In the genomic region with DNA sequence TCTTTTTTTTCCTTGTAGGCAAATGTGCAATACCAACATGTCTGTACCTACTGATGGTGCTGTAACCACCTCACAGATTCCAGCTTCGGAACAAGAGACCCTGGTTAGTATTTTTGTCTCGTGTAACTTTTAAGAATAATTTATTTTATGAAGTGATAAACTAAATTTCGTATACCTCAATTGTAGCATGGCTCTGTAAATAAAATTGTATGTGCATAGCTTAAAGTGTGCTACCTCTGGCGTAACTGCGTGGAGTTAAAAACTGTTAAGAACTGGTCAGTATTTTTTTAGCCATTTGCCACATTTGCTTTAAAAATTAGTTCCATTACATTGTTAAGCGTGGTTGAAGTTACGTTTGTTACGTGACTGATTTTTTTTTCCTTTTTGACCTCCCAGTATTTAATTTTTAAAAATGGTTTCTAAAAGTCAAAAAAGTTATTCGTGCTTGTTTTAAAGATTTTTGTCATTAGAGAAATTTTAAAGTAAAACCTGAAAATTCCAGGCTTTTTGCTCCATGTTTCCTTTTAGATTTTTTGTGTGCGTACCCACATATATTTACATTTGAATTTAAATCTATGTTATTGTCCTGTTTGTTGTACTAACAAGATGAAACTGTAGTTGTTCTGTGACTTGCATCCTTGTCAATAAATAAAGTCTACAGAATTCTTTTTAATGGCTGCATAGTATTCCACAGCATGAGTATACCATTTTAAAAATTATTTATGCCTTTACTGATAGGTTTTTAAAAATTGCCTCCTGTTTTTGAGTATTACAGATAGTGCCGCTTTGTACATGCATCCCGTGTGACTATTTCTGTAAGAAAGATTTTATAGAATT, we compare ENCODE assay signal across 8 cellular contexts. TPM values are rescaled to one million over a fixed set of nuclear protein-coding genes. Genes with fewer than 3 reads are reported as not detected.
DNase-seq lines count a peak whose midpoint lies in the region; ATAC-seq lines count a peak whose summit lies in the region.

No MANE protein-coding gene starts in this region.

- no peak for ATAC-seq in GM19455 (IDR thresholded peaks at IDR 0.05; ENCODE audit: unreplicated experiment)
- no peak for ATAC-seq in HG03045 (IDR thresholded peaks at IDR 0.05; ENCODE audit: unreplicated experiment)
- ATAC-seq in HG02642 (IDR thresholded peaks at IDR 0.05; ENCODE audit: poor library complexity, unreplicated experiment) = no peak

- in situ Hi-C loops in ACHN (cut with HindIII; ENCODE audit: low pct_ligation_motif_present, low pct_unique_long_range_greater_than_20kb, low sequenced_read_pairs) = no loop called here

- peak overlapping the region; percentile 100 for H3K27ac ChIP-seq in HUES64 (ENCODE audit: low read depth, low read length)
- H3K27ac ChIP-seq in caudate nucleus (ENCODE audit: low read depth, low read length) = peak overlapping the region; percentile 98
- H3K27ac ChIP-seq in muscle layer of colon (ENCODE audit: low read depth, low read length) = peak overlapping the region; percentile 96

- H3K9ac ChIP-seq in HUES64 (ENCODE audit: low read depth, low read length) (peak overlapping the region; percentile 100), muscle layer of colon (ENCODE audit: low read length) (peak overlapping the region; percentile 90)

- 63% methylated on average over 6 of the region's 12 CpGs for WGBS in HUES64

- H3K4me3 ChIP-seq in HUES64 (ENCODE audit: low read length) (peak overlapping the region; percentile 97), muscle layer of colon (ENCODE audit: low read depth in 1 of 2, low read length in 2 of 2) (peak overlapping the region; percentile 79 to 98)

- no peaks in the 10 kb centered on the region for H3K9me3 ChIP-seq in HUES64 (ENCODE audit: insufficient read depth, low read depth, low read length)
- H3K9me3 ChIP-seq in muscle layer of colon (ENCODE audit: low read length) = no peaks in the 10 kb centered on the region

- H3K4me1 ChIP-seq in HUES64 (ENCODE audit: insufficient read depth, low read length) (peaks cover 16% of the 10 kb centered on the region), muscle layer of colon (ENCODE audit: insufficient read depth, low read length) (peaks cover 25% of the 10 kb centered on the region)

- peaks cover 49% of the 10 kb centered on the region for H3K36me3 ChIP-seq in HUES64 (ENCODE audit: insufficient read depth, low read length)
- peaks cover 23% of the 10 kb centered on the region for H3K36me3 ChIP-seq in muscle layer of colon (ENCODE audit: insufficient read depth, low read length)

- H3K27me3 ChIP-seq in HUES64 (ENCODE audit: insufficient read depth, low read length) (no peaks in the 10 kb centered on the region), muscle layer of colon (ENCODE audit: control insufficient read depth in 1 of 2, insufficient read depth in 2 of 2, low read length in 2 of 2) (no peaks in the 10 kb centered on the region)

- DNase-seq in ACHN = peak; percentile 38
- no peak for DNase-seq in caudate nucleus (lab: John Stamatoyannopoulos, UW)
- no peak for DNase-seq in NCI-H2196 treated with DMSO at 0.1 percent for 48 hours (lab: John Stamatoyannopoulos, UW; ENCODE audit: unreplicated experiment)

RNA-seq across cellular contexts. Expression of a gene that starts 1.4 kb away (rescaled TPM):
- 41.4 TPM for polyA plus RNA-seq in HUES64 (2013, experiment 1 of 2)
- 35.6 TPM for polyA plus RNA-seq in HUES64 (2013, experiment 2 of 2)
